Comparison of ENCODE assay signal across 32 cellular contexts in the genomic region with DNA sequence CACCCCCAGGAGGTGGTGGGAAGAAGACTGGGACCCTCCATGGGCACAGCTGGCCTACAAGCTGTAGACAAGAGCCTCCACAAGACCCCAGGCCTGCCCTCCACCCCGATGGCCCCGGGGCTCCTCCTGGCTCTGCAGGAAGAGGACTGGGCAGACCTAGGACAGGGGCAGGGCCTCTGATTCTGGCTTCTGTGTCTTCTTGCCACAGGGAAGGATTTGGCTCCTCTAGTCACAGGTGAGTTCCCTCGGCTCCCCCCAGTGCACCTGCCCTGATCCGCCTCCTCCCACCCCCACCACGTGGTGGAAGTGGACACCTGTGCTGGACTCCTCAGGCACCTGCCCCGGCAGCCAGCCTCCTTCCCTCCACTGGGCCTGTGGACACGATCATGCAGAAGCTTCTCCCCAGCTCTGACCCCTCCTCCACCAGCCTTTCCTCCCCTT. TPM values are rescaled to one million over a fixed set of nuclear protein-coding genes. Genes with fewer than 3 reads are reported as not detected.
DNase-seq lines count a peak whose midpoint lies in the region; ATAC-seq and TF ChIP-seq lines count a peak whose summit lies in the region.
"Had no signal": no experiment of that assay in that cellular context is flagged by ENCODE, and none has a peak within 500 bp of the region (broad histone marks: within the 10 kb centered on the region; RNA-seq: fewer than 3 reads in every experiment).

No MANE protein-coding gene starts in this region.

- peaks cover 5% of the 10 kb centered on the region for H3K4me1 Mint-ChIP-seq in activated CD8-positive, alpha-beta memory T cell treated with anti-CD3 and anti-CD28 coated beads, Interleukin-2, amount 10 ng/mL, durations not matched to agents 7 days and 5 days
- H3K4me1 Mint-ChIP-seq in endothelial cell (ENCODE audit: unreplicated experiment) = no peaks in the 10 kb centered on the region
- H3K4me1 Mint-ChIP-seq: activated B cell treated with CpG ODN at 0.5 μM for 24 hours, B cell had no signal

- CTCF ChIA-PET in activated CD8-positive, alpha-beta memory T cell treated with anti-CD3 and anti-CD28 coated beads, Interleukin-2, amount 10 ng/mL, durations not matched to agents 7 days and 5 days (lab: Charles Lee) = no interaction called here
- CTCF ChIA-PET in A673 (lab: Charles Lee) = no interaction called here

- peaks cover 3% of the 10 kb centered on the region for H3K4me1 ChIP-seq in A673 (ENCODE audit: insufficient read depth, low read length, poor library complexity, severe bottlenecking)

- no peak for ATAC-seq in activated CD8-positive, alpha-beta memory T cell treated with anti-CD3 and anti-CD28 coated beads, Interleukin-2, amount 10 ng/mL, durations not matched to agents 7 days and 5 days
- ATAC-seq in HG02852 (IDR thresholded peaks at IDR 0.05; ENCODE audit: unreplicated experiment) = no peak
- ATAC-seq: A549; activated CD8-positive, alpha-beta T cell treated with anti-CD3 and anti-CD28 coated beads for 36 hours; heart left ventricle; K562; stimulated activated naive CD8-positive, alpha-beta T cell treated with anti-CD3 and anti-CD28 coated beads, Interleukin-15, Interleukin-2, amounts not matched to agents 100 U/mL and 50 U/mL, for 24 hours had no signal

- H3K36me3 Mint-ChIP-seq in activated CD8-positive, alpha-beta memory T cell treated with anti-CD3 and anti-CD28 coated beads, Interleukin-2, amount 10 ng/mL, durations not matched to agents 7 days and 5 days = no peaks in the 10 kb centered on the region
- H3K36me3 Mint-ChIP-seq in endothelial cell (ENCODE audit: low read depth, unreplicated experiment) = no peaks in the 10 kb centered on the region
- H3K36me3 Mint-ChIP-seq: brain had no signal

- no peak overlapping the region for H3K27ac ChIP-seq in A673 (ENCODE audit: low read depth, low read length, poor library complexity, severe bottlenecking)
- H3K27ac ChIP-seq: heart left ventricle, thyroid gland had no signal

- H3K27me3 Mint-ChIP-seq in activated CD8-positive, alpha-beta memory T cell treated with anti-CD3 and anti-CD28 coated beads, Interleukin-2, amount 10 ng/mL, durations not matched to agents 7 days and 5 days = peaks cover 19% of the 10 kb centered on the region
- peaks cover 12% of the 10 kb centered on the region for H3K27me3 Mint-ChIP-seq in endothelial cell (ENCODE audit: unreplicated experiment)

- no TSS peak for BruUV-seq in A673 (replicated peaks; lab: Mats Ljungman, UMichigan)

- H3K4me3 ChIP-seq in H7 (ENCODE audit: insufficient read depth, low read depth, low read length) = no peak overlapping the region
- H3K4me3 ChIP-seq in A673 (ENCODE audit: low read depth, low read length, poor library complexity, severe bottlenecking) = no peak overlapping the region
- H3K4me3 ChIP-seq: A549, heart left ventricle, K562, thyroid gland had no signal

- H3K27me3 ChIP-seq in H7 (ENCODE audit: control insufficient read depth, insufficient read depth, low read length) (no peaks in the 10 kb centered on the region), A673 (replicated peaks; ENCODE audit: insufficient read depth, low read depth, low read length, poor library complexity) (no peaks in the 10 kb centered on the region)
- H3K27me3 ChIP-seq: thyroid gland had no signal

- peak; percentile 49 for DNase-seq in activated CD8-positive, alpha-beta memory T cell treated with anti-CD3 and anti-CD28 coated beads for 24 hours
- DNase-seq in activated CD8-positive, alpha-beta memory T cell treated with anti-CD3 and anti-CD28 coated beads, Interleukin-2, amount 10 ng/mL, durations not matched to agents 7 days and 5 days = no peak
- DNase-seq in H7 = peak; percentile 39
- no peak for DNase-seq in endothelial cell (ENCODE audit: low spot score)
- peak; percentile 22 for DNase-seq in stimulated activated CD8-positive, alpha-beta memory T cell treated with anti-CD3 and anti-CD28 coated beads, Interleukin-4, amount 100 ng/mL, for 48 hours
- no peak for DNase-seq in A673 (ENCODE audit: low spot score)
- DNase-seq in NOMO-1 treated with DMSO at 0.1 percent for 48 hours (lab: John Stamatoyannopoulos, UW; ENCODE audit: unreplicated experiment) = no peak
- DNase-seq: activated B cell treated with CpG ODN at 0.5 μM for 24 hours; activated CD8-positive, alpha-beta T cell treated with anti-CD3 and anti-CD28 coated beads for 36 hours; activated naive CD4-positive, alpha-beta T cell treated with anti-CD3 and anti-CD28 coated beads for 36 hours; activated T-cell treated with anti-CD3 and anti-CD28 coated beads, Interleukin-2, amount 50 U/mL, for 1 hour; COR-L47; DMS79 treated with DMSO at 0.1 percent for 48 hours; effector CD4-positive, alpha-beta T cell; erythroblast; GF-D8; HCEC 1CT; kidney glomerular epithelial cell; NCI-H1105; NCI-H2081; NCI-H2227 treated with DMSO at 0.1 percent for 48 hours; RPMI8226; stimulated activated CD4-positive, alpha-beta T cell treated with anti-CD3 and anti-CD28 coated beads, Interleukin-15, amount 100 ng/mL, for 24 hours; stimulated activated naive CD8-positive, alpha-beta T cell treated with anti-CD3 and anti-CD28 coated beads, Interleukin-15, Interleukin-2, amounts not matched to agents 100 U/mL and 50 U/mL, for 24 hours; T-helper 1 cell; thyroid gland had no signal

- H3K36me3 ChIP-seq in H7 (replicated peaks; ENCODE audit: control insufficient read depth, insufficient read depth, low read length) (no peaks in the 10 kb centered on the region), A673 (ENCODE audit: insufficient read depth, low read length, poor library complexity, severe bottlenecking) (no peaks in the 10 kb centered on the region)
- H3K36me3 ChIP-seq: heart left ventricle, thyroid gland had no signal

- H3K4me3 Mint-ChIP-seq in activated CD8-positive, alpha-beta memory T cell treated with anti-CD3 and anti-CD28 coated beads, Interleukin-2, amount 10 ng/mL, durations not matched to agents 7 days and 5 days = no peak overlapping the region
- H3K4me3 Mint-ChIP-seq in endothelial cell (ENCODE audit: unreplicated experiment) = no peak overlapping the region
- H3K4me3 Mint-ChIP-seq: activated B cell treated with CpG ODN at 0.5 μM for 24 hours; activated CD8-positive, alpha-beta T cell treated with anti-CD3 and anti-CD28 coated beads for 36 hours; activated naive CD4-positive, alpha-beta T cell treated with anti-CD3 and anti-CD28 coated beads for 36 hours; B cell; brain had no signal

- intact Hi-C loops in A673 (cut with micrococcal nuclease; ENCODE audit: unreplicated experiment) = no loop called here

- POLR2A ChIA-PET in A673 (lab: Charles Lee; ENCODE audit: low non-redundant PET) = no interaction called here

- no peaks in the 10 kb centered on the region for H3K9me3 ChIP-seq in A673 (ENCODE audit: low read depth, low read length, poor library complexity, severe bottlenecking)
- H3K9me3 ChIP-seq: A549, heart left ventricle, thyroid gland had no signal

- H3K27ac Mint-ChIP-seq in activated CD8-positive, alpha-beta memory T cell treated with anti-CD3 and anti-CD28 coated beads, Interleukin-2, amount 10 ng/mL, durations not matched to agents 7 days and 5 days = no peak overlapping the region
- peak overlapping the region; percentile 67 for H3K27ac Mint-ChIP-seq in endothelial cell (ENCODE audit: unreplicated experiment)
- H3K27ac Mint-ChIP-seq: activated B cell treated with CpG ODN at 0.5 μM for 24 hours; activated CD8-positive, alpha-beta T cell treated with anti-CD3 and anti-CD28 coated beads for 36 hours; activated naive CD4-positive, alpha-beta T cell treated with anti-CD3 and anti-CD28 coated beads for 36 hours; B cell had no signal

- no peak for TF ChIP-seq CTCF in endothelial cell (IDR thresholded peaks at IDR 0.05; ENCODE audit: unreplicated experiment)
- no peak for TF ChIP-seq CTCF in A673 (conservative IDR thresholded peaks at IDR 0.05; ENCODE audit: low read depth, low read length)

- no peaks in the 10 kb centered on the region for H3K9me3 Mint-ChIP-seq in activated CD8-positive, alpha-beta memory T cell treated with anti-CD3 and anti-CD28 coated beads, Interleukin-2, amount 10 ng/mL, durations not matched to agents 7 days and 5 days (ENCODE audit: low read depth)
- H3K9me3 Mint-ChIP-seq in endothelial cell (ENCODE audit: unreplicated experiment) = no peaks in the 10 kb centered on the region
- H3K9me3 Mint-ChIP-seq: activated B cell treated with CpG ODN at 0.5 μM for 24 hours; activated CD8-positive, alpha-beta T cell treated with anti-CD3 and anti-CD28 coated beads for 36 hours; activated naive CD4-positive, alpha-beta T cell treated with anti-CD3 and anti-CD28 coated beads for 36 hours had no signal

RNA-seq across cellular contexts. Expression of a gene that starts 53.4 kb away (rescaled TPM):
- total RNA-seq in activated CD8-positive, alpha-beta memory T cell treated with anti-CD3 and anti-CD28 coated beads, Interleukin-2, amount 10 ng/mL, durations not matched to agents 7 days and 5 days = 10 to 100 TPM; 64.8 to 80.3 TPM
- 95.6 and 175 TPM in 2 replicates for total RNA-seq in H7 (2014; rRNA removed; shearing (Covaris generic))
- 12.1 TPM for total RNA-seq in endothelial cell (ENCODE audit: unreplicated experiment)
- total RNA-seq in A673 (2021) = 221 and 269 TPM in 2 replicates

Comparison
In these comparisons a context has a peak if more than half of its experiments do, and no peak if none do; other contexts are left out.
1. DNase-seq: peak in activated CD8-positive, alpha-beta memory T cell treated with anti-CD3 and anti-CD28 coated beads for 24 hours (single experiment), H7 (single experiment) and stimulated activated CD8-positive, alpha-beta memory T cell treated with anti-CD3 and anti-CD28 coated beads, Interleukin-4, amount 100 ng/mL, for 48 hours (single experiment); none in activated CD8-positive, alpha-beta memory T cell treated with anti-CD3 and anti-CD28 coated beads, Interleukin-2, amount 10 ng/mL, durations not matched to agents 7 days and 5 days (single experiment), endothelial cell (single experiment), A673 (single experiment) and NOMO-1 treated with DMSO at 0.1 percent for 48 hours (single experiment).